Comparison of ENCODE assay signal across 8 cellular contexts in the genomic region with DNA sequence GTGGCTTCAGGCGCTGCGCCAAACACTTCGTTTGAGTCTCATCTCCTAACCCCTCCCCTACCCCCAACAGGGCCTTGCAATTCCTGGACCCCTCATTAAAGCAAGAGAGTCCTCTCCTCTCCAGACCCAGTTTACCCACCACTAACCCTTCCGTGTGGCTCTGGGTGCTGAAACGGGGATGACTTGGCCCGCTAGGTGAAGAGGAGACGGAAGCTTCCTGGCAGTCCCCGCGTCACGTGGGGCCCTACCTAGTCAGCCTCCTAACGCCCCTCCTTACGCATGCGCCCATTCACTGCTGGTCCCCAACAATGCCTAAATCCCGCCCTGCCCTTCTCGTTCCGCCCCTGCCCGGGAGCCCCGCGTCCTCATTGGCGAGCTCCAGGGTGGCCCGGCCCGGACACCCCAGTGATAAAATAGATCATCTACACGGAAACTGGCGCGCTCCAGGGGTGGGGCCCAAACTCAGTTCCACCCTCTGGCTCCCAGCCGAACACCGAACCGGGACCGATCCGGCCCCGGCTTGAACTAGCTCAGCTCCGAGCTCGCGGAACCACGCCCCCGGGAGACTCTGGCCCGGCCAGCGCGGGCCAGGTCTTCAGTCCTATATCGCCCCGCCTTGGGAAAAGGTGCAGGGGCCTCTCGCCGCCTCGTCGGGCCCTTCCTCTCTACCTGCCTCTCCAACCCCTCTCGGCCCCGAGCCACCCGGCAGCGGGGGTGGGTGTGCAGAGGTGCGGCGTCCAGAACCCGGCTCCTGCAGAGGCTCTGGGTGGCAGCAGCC. TPM values are rescaled to one million over a fixed set of nuclear protein-coding genes. Genes with fewer than 3 reads are reported as not detected.
DNase-seq lines count a peak whose midpoint lies in the region; ATAC-seq, FAIRE-seq and TF ChIP-seq lines count a peak whose summit lies in the region.

A gene with protein sequence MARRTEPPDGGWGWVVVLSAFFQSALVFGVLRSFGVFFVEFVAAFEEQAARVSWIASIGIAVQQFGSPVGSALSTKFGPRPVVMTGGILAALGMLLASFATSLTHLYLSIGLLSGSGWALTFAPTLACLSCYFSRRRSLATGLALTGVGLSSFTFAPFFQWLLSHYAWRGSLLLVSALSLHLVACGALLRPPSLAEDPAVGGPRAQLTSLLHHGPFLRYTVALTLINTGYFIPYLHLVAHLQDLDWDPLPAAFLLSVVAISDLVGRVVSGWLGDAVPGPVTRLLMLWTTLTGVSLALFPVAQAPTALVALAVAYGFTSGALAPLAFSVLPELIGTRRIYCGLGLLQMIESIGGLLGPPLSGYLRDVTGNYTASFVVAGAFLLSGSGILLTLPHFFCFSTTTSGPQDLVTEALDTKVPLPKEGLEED (plus strand): TSS at position 425 of the 778 bp plus-strand sequence. CDS start 368 bp downstream, outside the sequence.

- ATAC-seq in GM18505 (IDR thresholded peaks at IDR 0.05; ENCODE audit: unreplicated experiment) (peak; percentile 88), HG02943 (IDR thresholded peaks at IDR 0.05; ENCODE audit: low read depth, unreplicated experiment) (peak; percentile 82), psoas muscle (peak; percentile 79 to 87 (median 85))

- peak; percentile 98 for TF ChIP-seq POLR2A in GM18505 (IDR thresholded peaks at IDR 0.05; ENCODE audit: borderline replicate concordance, extremely low read depth, insufficient read depth, insufficient read length)

- H3K4me3 ChIP-seq in ascending aorta (peak within 1 kb of the TSS; percentile 57 to 59), right atrium auricular region (peak within 1 kb of the TSS; percentile 50 to 66), psoas muscle (peak within 1 kb of the TSS; percentile 70)

- DNase-seq in NCI-H187 (lab: John Stamatoyannopoulos, UW) (peak; percentile 81 to 91), ascending aorta (ENCODE audit: low spot score in 2 of 2) (peak; percentile 89 to 94), right atrium auricular region (ENCODE audit: low spot score) (peak; percentile 95), psoas muscle (peak; percentile 92 to 93), urothelium cell line (ENCODE audit: low spot score) (peak; percentile 95)

- FAIRE-seq in urothelium cell line (lab: Jason Lieb, UNC): peak; percentile 70

- H3K27ac ChIP-seq in ascending aorta: peak within 1 kb of the TSS; percentile 43 to 63
- peak within 1 kb of the TSS; percentile 86 to 87 for H3K27ac ChIP-seq in right atrium auricular region
- peak within 1 kb of the TSS; percentile 65 for H3K27ac ChIP-seq in psoas muscle

- peaks cover 0 to 5% of the 10 kb centered on the region in 2 donors for H3K4me1 ChIP-seq in ascending aorta
- H3K4me1 ChIP-seq in right atrium auricular region: peaks cover 0 to 19% of the 10 kb centered on the region in 2 donors
- H3K4me1 ChIP-seq in psoas muscle: peaks cover 4% of the 10 kb centered on the region

- 1% methylated on average over 40 to 52 of the region's 52 CpGs for WGBS in psoas muscle, 3 donors

- TF ChIP-seq CTCF in ascending aorta (IDR thresholded peaks at IDR 0.05) (no peak), right atrium auricular region (IDR thresholded peaks at IDR 0.05) (no peak), psoas muscle (IDR thresholded peaks at IDR 0.05) (no peak)

- intact Hi-C loops in T-helper 2 cell treated with Interferon-gamma antibody and Interleukin-4, amounts not matched to agents 100 ng/mL and 5 ng/mL, for 36 hours (cut with micrococcal nuclease): loop anchor here (1.0 to 5.0 kb wide), 3 partner anchors 12 to 177 kb away; a partner anchor contains a TSS
- intact Hi-C loops in ascending aorta (cut with DNase I) (no loop called here), psoas muscle (cut with DNase I) (no loop called here)

- no peaks in the 10 kb centered on the region for H3K36me3 ChIP-seq in ascending aorta
- no peaks in the 10 kb centered on the region for H3K36me3 ChIP-seq in right atrium auricular region
- no peaks in the 10 kb centered on the region for H3K36me3 ChIP-seq in psoas muscle (ENCODE audit: insufficient read depth in 1 of 2, low read depth in 1 of 2)

- H3K27me3 ChIP-seq in ascending aorta: no peaks in the 10 kb centered on the region
- no peaks in the 10 kb centered on the region for H3K27me3 ChIP-seq in right atrium auricular region
- peaks cover 0 to 22% (median 9%) of the 10 kb centered on the region in 3 donors for H3K27me3 ChIP-seq in psoas muscle (ENCODE audit: insufficient read depth in 3 of 3, low read length in 2 of 3)

- H3K9me3 ChIP-seq in ascending aorta (no peaks in the 10 kb centered on the region), right atrium auricular region (no peaks in the 10 kb centered on the region), psoas muscle (no peaks in the 10 kb centered on the region)

RNA-seq across cellular contexts. Expression of the gene that starts here (rescaled TPM):
- total RNA-seq in T-helper 2 cell treated with Interferon-gamma antibody and Interleukin-4, amounts not matched to agents 100 ng/mL and 5 ng/mL, for 36 hours: 19.5 and 19.9 TPM in 2 replicates
- total RNA-seq in ascending aorta (1.5 TPM), right atrium auricular region (under 1 TPM; 0.70 to 0.71 TPM), psoas muscle (1 to 10 TPM in 1 of 4 donors, under 1 TPM in 3; 0.57 to 1.5 (median 0.72) TPM)
- polyA plus RNA-seq in psoas muscle: under 1 TPM; 0.17 to 0.40 (median 0.40) TPM

Comparison
In these comparisons a context has a peak if more than half of its experiments do, and no peak if none do; other contexts are left out.
1. Peak in every context shown above with its lines: DNase-seq, ATAC-seq, H3K4me3 ChIP-seq and H3K27ac ChIP-seq.
2. Peak in DNase-seq, H3K4me3 ChIP-seq and H3K27ac ChIP-seq in right atrium auricular region; RNA of the gene not detected or under 1 TPM.